10 cellular contexts compared by ENCODE assay signal in genomic region chr14:70289138-70289537, GRCh38.
DNase-seq lines count a peak whose midpoint lies in the region; ATAC-seq and TF ChIP-seq lines count a peak whose summit lies in the region.
"Had no signal": no experiment of that assay in that cellular context is flagged by ENCODE, and none has a peak within 500 bp of the region (broad histone marks: within the 10 kb centered on the region; RNA-seq: fewer than 3 reads in every experiment).

No MANE protein-coding gene starts in this region.

- no peaks in the 10 kb centered on the region; the same call in 1 of the 2 replicates for H3K9me3 Mint-ChIP-seq in HFFc6

- TF ChIP-seq CTCF in GM10266 (IDR thresholded peaks at IDR 0.05; ENCODE audit: control insufficient read depth, insufficient read depth, low read depth, missing control alignments) (no peak), HFFc6 (IDR thresholded peaks at IDR 0.05) (no peak)

- H3K4me3 Mint-ChIP-seq in HFFc6 = no peak overlapping the region

- no peaks in the 10 kb centered on the region; the same call in 1 of the 2 replicates for H3K27me3 Mint-ChIP-seq in HFFc6 (ENCODE audit: insufficient read depth)

- no peaks in the 10 kb centered on the region for H3K36me3 Mint-ChIP-seq in HFFc6 (ENCODE audit: low read depth)

- H3K4me1 Mint-ChIP-seq in HFFc6 (ENCODE audit: low read depth) = no peaks in the 10 kb centered on the region

- H3K27ac Mint-ChIP-seq in HFFc6 = no peak overlapping the region

- ATAC-seq in GM19035 (IDR thresholded peaks at IDR 0.05; ENCODE audit: unreplicated experiment) = no peak

- peak; percentile 43 for DNase-seq in GM10266 (ENCODE audit: extremely low spot score)
- peak; percentile 60 for DNase-seq in NOMO-1 treated with DMSO at 0.1 percent for 48 hours (lab: John Stamatoyannopoulos, UW; ENCODE audit: unreplicated experiment)
- peak; percentile 48 for DNase-seq in activated T-cell treated with anti-CD3 and anti-CD28 coated beads for 48 hours (ENCODE audit: low read depth)
- peak; percentile 41 for DNase-seq in stimulated activated CD4-positive, alpha-beta T cell treated with anti-CD3 and anti-CD28 coated beads, Interleukin-4, amount 100 ng/mL, for 1 hour
- no peak for DNase-seq in HFFc6
- no peak for DNase-seq in hypothalamus (lab: John Stamatoyannopoulos, UW)
- DNase-seq in epidermal melanocyte (ENCODE audit: insufficient read length, low spot score) = no peak
- DNase-seq: DMS79 treated with DMSO at 0.1 percent for 48 hours, NCI-H446 had no signal

Comparison
In these comparisons a context has a peak if more than half of its experiments do, and no peak if none do; other contexts are left out.
1. DNase-seq: peak in GM10266 (single experiment), NOMO-1 treated with DMSO at 0.1 percent for 48 hours (single experiment), activated T-cell treated with anti-CD3 and anti-CD28 coated beads for 48 hours (single experiment) and stimulated activated CD4-positive, alpha-beta T cell treated with anti-CD3 and anti-CD28 coated beads, Interleukin-4, amount 100 ng/mL, for 1 hour (single experiment); none in HFFc6 (single experiment), hypothalamus (0 of 51) and epidermal melanocyte (single experiment).